Comparison of ENCODE assay signal across 16 cellular contexts in genomic region chr14:54854181-54854580, GRCh38.
A peak's percentile ranks its signal among the peaks of the same experiment; 100 is the strongest.
DNase-seq lines count a peak whose midpoint lies in the region; ATAC-seq and TF ChIP-seq lines count a peak whose summit lies in the region.
"Had no signal": no experiment of that assay in that cellular context is flagged by ENCODE, and none has a peak within 500 bp of the region (broad histone marks: within the 10 kb centered on the region; RNA-seq: fewer than 3 reads in every experiment).

No MANE protein-coding gene starts in this region.

- H3K4me3 ChIP-seq in GM06990 (replicated peaks; ENCODE audit: low read depth, low read length) = no peak overlapping the region
- H3K4me3 ChIP-seq in OCI-LY1 (ENCODE audit: low read depth, low read length, poor library complexity, severe bottlenecking) = no peak overlapping the region
- H3K4me3 ChIP-seq: SJSA1 had no signal

- H3K79me2 ChIP-seq in OCI-LY1 (ENCODE audit: insufficient read depth, low read length) = no peaks in the 10 kb centered on the region

- H3K9me3 ChIP-seq in OCI-LY1 (ENCODE audit: low read length) = no peaks in the 10 kb centered on the region
- H3K9me3 ChIP-seq: SJSA1 had no signal

- TF ChIP-seq CTCF in GM06990 (IDR thresholded peaks at IDR 0.05; ENCODE audit: insufficient read depth, low read length, poor library complexity, severe bottlenecking) (no peak), OCI-LY1 (IDR thresholded peaks at IDR 0.05; ENCODE audit: low read length) (no peak)

- peak; percentile 51 for ATAC-seq in GM21619 (IDR thresholded peaks at IDR 0.05; ENCODE audit: unreplicated experiment)
- peak; percentile 44 for ATAC-seq in memory B cell (ENCODE audit: low read depth)
- no peak for ATAC-seq in HG03520 (IDR thresholded peaks at IDR 0.05; ENCODE audit: unreplicated experiment)
- ATAC-seq in GM21528 (IDR thresholded peaks at IDR 0.05; ENCODE audit: low FRiP score, unreplicated experiment) = no peak
- no peak for ATAC-seq in GM18511 (IDR thresholded peaks at IDR 0.05; ENCODE audit: unreplicated experiment)
- ATAC-seq: left ventricle myocardium superior; stimulated activated naive CD8-positive, alpha-beta T cell treated with anti-CD3 and anti-CD28 coated beads, Interleukin-15, Interleukin-2, amounts not matched to agents 100 U/mL and 50 U/mL, for 24 hours had no signal

- H2AFZ ChIP-seq in OCI-LY1 (ENCODE audit: low read length) = no peak overlapping the region

- H3K27ac ChIP-seq in OCI-LY1 (ENCODE audit: low read depth, low read length, poor library complexity, severe bottlenecking) = no peak overlapping the region
- H3K27ac ChIP-seq: epithelial cell of prostate, SJSA1 had no signal

- H3K27me3 Mint-ChIP-seq in memory B cell = no peaks in the 10 kb centered on the region

- no peaks in the 10 kb centered on the region for H3F3A ChIP-seq in OCI-LY1 (ENCODE audit: insufficient read depth, low read length)

- H4K20me1 ChIP-seq in OCI-LY1 (ENCODE audit: insufficient read depth, low read length) = no peaks in the 10 kb centered on the region

- no peaks in the 10 kb centered on the region for H3K9me2 ChIP-seq in OCI-LY1 (ENCODE audit: low read depth, low read length)

- no peak overlapping the region for H3K9ac ChIP-seq in OCI-LY1 (ENCODE audit: low read length)

- H3K36me3 Mint-ChIP-seq in memory B cell = peaks cover 6% of the 10 kb centered on the region

- H3K27me3 ChIP-seq in GM06990 (replicated peaks; ENCODE audit: control insufficient read depth, insufficient read depth, low read length) (no peaks in the 10 kb centered on the region), OCI-LY1 (ENCODE audit: insufficient read depth, low read length) (no peaks in the 10 kb centered on the region)
- H3K27me3 ChIP-seq: SJSA1 had no signal

- H3K4me1 Mint-ChIP-seq in memory B cell = peaks cover 29% of the 10 kb centered on the region

- peak overlapping the region; percentile 12 for H3K27ac Mint-ChIP-seq in memory B cell

- peak overlapping the region; percentile 69 for H3K4me3 Mint-ChIP-seq in memory B cell

- 0 out of 2 replicates have a peak overlapping the region, but pooled peaks have one; percentile 11 for H3K4me2 ChIP-seq in OCI-LY1 (ENCODE audit: low read length)

- DNase-seq in GM06990 (ENCODE audit: extremely low read depth, insufficient read length) (peak; percentile 9), memory B cell (ENCODE audit: low spot score in 2 of 2) (no peak), GM03348 (ENCODE audit: low spot score) (no peak)
- DNase-seq: activated naive CD4-positive, alpha-beta T cell treated with Interleukin-2 at 50 U/mL for 16 hours; cerebellar nuclear complex; DMS79; left ventricle myocardium superior; NCI-H2081 treated with DMSO at 0.1 percent for 48 hours; stimulated activated naive CD8-positive, alpha-beta T cell treated with anti-CD3 and anti-CD28 coated beads, Interleukin-15, Interleukin-2, amounts not matched to agents 100 U/mL and 50 U/mL, for 24 hours had no signal

- H3K9me3 Mint-ChIP-seq in memory B cell = no peaks in the 10 kb centered on the region

- H3K36me3 ChIP-seq in GM06990 (ENCODE audit: control insufficient read depth, insufficient read depth, low read length) (peaks cover 3% of the 10 kb centered on the region), OCI-LY1 (ENCODE audit: insufficient read depth, low read length) (no peaks in the 10 kb centered on the region)
- H3K36me3 ChIP-seq: SJSA1 had no signal

- peaks cover 13% of the 10 kb centered on the region for H3K4me1 ChIP-seq in OCI-LY1 (ENCODE audit: insufficient read depth, low read length, severe bottlenecking)
- H3K4me1 ChIP-seq: SJSA1 had no signal

Comparison
In these comparisons a context has a peak if more than half of its experiments do, and no peak if none do; other contexts are left out.
1. ATAC-seq: peak in GM21619 (single experiment) and memory B cell (single experiment); none in HG03520 (single experiment), GM21528 (single experiment) and GM18511 (single experiment).